ENCODE assay signal across 20 cellular contexts in genomic region chr14:74683406-74683805, GRCh38. TPM values are rescaled to one million over a fixed set of nuclear protein-coding genes. Genes with fewer than 3 reads are reported as not detected.
DNase-seq lines count a peak whose midpoint lies in the region; ATAC-seq, FAIRE-seq and TF ChIP-seq lines count a peak whose summit lies in the region.
"Had no signal": no experiment of that assay in that cellular context is flagged by ENCODE, and none has a peak within 500 bp of the region (broad histone marks: within the 10 kb centered on the region; RNA-seq: fewer than 3 reads in every experiment).

No MANE protein-coding gene starts in this region.

- no peaks in the 10 kb centered on the region for H3K9me3 Mint-ChIP-seq in CD4-positive, alpha-beta T cell
- H3K9me3 Mint-ChIP-seq in activated CD4-positive, alpha-beta memory T cell treated with anti-CD3 and anti-CD28 coated beads for 36 hours = no peaks in the 10 kb centered on the region
- H3K9me3 Mint-ChIP-seq in naive B cell = no peaks in the 10 kb centered on the region
- no peaks in the 10 kb centered on the region for H3K9me3 Mint-ChIP-seq in activated CD4-positive, alpha-beta T cell treated with anti-CD3 and anti-CD28 coated beads for 36 hours (ENCODE audit: low read depth)

- peaks cover 90% of the 10 kb centered on the region for H3K36me3 Mint-ChIP-seq in CD4-positive, alpha-beta T cell (ENCODE audit: low read depth)
- H3K36me3 Mint-ChIP-seq in activated CD4-positive, alpha-beta memory T cell treated with anti-CD3 and anti-CD28 coated beads for 36 hours = peaks cover 11% of the 10 kb centered on the region
- peaks cover 4 to 9% of the 10 kb centered on the region in 2 donors for H3K36me3 Mint-ChIP-seq in naive B cell
- peaks cover 31% of the 10 kb centered on the region for H3K36me3 Mint-ChIP-seq in activated CD4-positive, alpha-beta T cell treated with anti-CD3 and anti-CD28 coated beads for 36 hours (ENCODE audit: low read depth)

- no peak for DNase-seq in CD4-positive, alpha-beta T cell
- DNase-seq in HTR-8/SVneo (ENCODE audit: insufficient read length, low spot score) = no peak
- no peak for DNase-seq in activated CD4-positive, alpha-beta memory T cell treated with anti-CD3 and anti-CD28 coated beads for 36 hours
- DNase-seq in naive B cell = no peak
- no peak for DNase-seq in SW480 (ENCODE audit: low spot score)
- no peak for DNase-seq in activated CD4-positive, CD25-positive, alpha-beta regulatory T cell (lab: John Stamatoyannopoulos, UW)
- no peak for DNase-seq in activated CD4-positive, alpha-beta T cell treated with anti-CD3 and anti-CD28 coated beads for 36 hours
- DNase-seq in left ventricle myocardium inferior = no peak
- DNase-seq: activated CD4-positive, alpha-beta T cell treated with anti-CD3 and anti-CD28 coated beads, Interleukin-2, amount 50 U/mL, for 1 hour; activated naive CD4-positive, alpha-beta T cell treated with Interleukin-2 at 50 U/mL for 16 hours; effector memory CD4-positive, alpha-beta T cell; HCEC 1CT; NCI-H1436 treated with DMSO at 0.1 percent for 48 hours; NCI-H524 treated with DMSO at 0.1 percent for 48 hours; stimulated activated CD4-positive, alpha-beta T cell treated with anti-CD3 and anti-CD28 coated beads, Interleukin-2, amount 100 ng/mL, for 24 hours; stimulated activated naive CD4-positive, alpha-beta T cell treated with Interleukin-2 at 50 U/mL for 16 hours; tibial artery had no signal

- H3K36me3 ChIP-seq in left ventricle myocardium inferior = peaks cover 42% of the 10 kb centered on the region

- H3K4me1 Mint-ChIP-seq in CD4-positive, alpha-beta T cell (ENCODE audit: low read depth) = peaks cover 27% of the 10 kb centered on the region
- H3K4me1 Mint-ChIP-seq in activated CD4-positive, alpha-beta memory T cell treated with anti-CD3 and anti-CD28 coated beads for 36 hours (ENCODE audit: low read depth) = no peaks in the 10 kb centered on the region
- peaks cover 28 to 31% (median 29%) of the 10 kb centered on the region in 3 donors for H3K4me1 Mint-ChIP-seq in naive B cell
- peaks cover 19% of the 10 kb centered on the region for H3K4me1 Mint-ChIP-seq in activated CD4-positive, alpha-beta T cell treated with anti-CD3 and anti-CD28 coated beads for 36 hours

- FAIRE-seq in HTR-8/SVneo (lab: Jason Lieb, UNC) = peak; percentile 69
- FAIRE-seq: GM18507 had no signal

- CTCF ChIA-PET in CD4-positive, alpha-beta T cell (lab: Charles Lee) = no interaction called here
- CTCF ChIA-PET in activated CD4-positive, alpha-beta memory T cell treated with anti-CD3 and anti-CD28 coated beads for 36 hours (lab: Charles Lee) = interaction anchor here (1.0 kb wide), 1 partner anchor 75 kb away, joined by 3 read pairs; no protein-coding TSS in a partner anchor
- CTCF ChIA-PET in activated CD4-positive, alpha-beta T cell treated with anti-CD3 and anti-CD28 coated beads for 36 hours (lab: Charles Lee) = interaction anchor here (1.3 kb wide), 1 partner anchor 177 kb away, joined by 3 read pairs; no protein-coding TSS in a partner anchor

- POLR2A ChIA-PET in CD4-positive, alpha-beta T cell (lab: Charles Lee) = no interaction called here
- POLR2A ChIA-PET in activated CD4-positive, alpha-beta memory T cell treated with anti-CD3 and anti-CD28 coated beads for 36 hours (lab: Charles Lee) = no interaction called here
- POLR2A ChIA-PET in activated CD4-positive, alpha-beta T cell treated with anti-CD3 and anti-CD28 coated beads for 36 hours (lab: Charles Lee) = no interaction called here

- no peak overlapping the region for H3K4me3 Mint-ChIP-seq in CD4-positive, alpha-beta T cell
- no peak overlapping the region for H3K4me3 Mint-ChIP-seq in activated CD4-positive, alpha-beta memory T cell treated with anti-CD3 and anti-CD28 coated beads for 36 hours
- H3K4me3 Mint-ChIP-seq in naive B cell = peak overlapping the region in 6 of 8 donors; percentile 16 to 85 (median 68)
- H3K4me3 Mint-ChIP-seq in activated CD4-positive, alpha-beta T cell treated with anti-CD3 and anti-CD28 coated beads for 36 hours = no peak overlapping the region

- peaks cover 21% of the 10 kb centered on the region for H3K4me1 ChIP-seq in left ventricle myocardium inferior
- H3K4me1 ChIP-seq: prostate gland had no signal

- H3K9me3 ChIP-seq in CD4-positive, alpha-beta T cell (ENCODE audit: control insufficient read depth, low read length) = no peaks in the 10 kb centered on the region
- H3K9me3 ChIP-seq in left ventricle myocardium inferior (replicated peaks) = no peaks in the 10 kb centered on the region
- H3K9me3 ChIP-seq: prostate gland, tibial artery had no signal

- intact Hi-C loops in CD4-positive, alpha-beta T cell (cut with DNase I, micrococcal nuclease) = no loop called here
- intact Hi-C loops in activated CD4-positive, alpha-beta memory T cell treated with anti-CD3 and anti-CD28 coated beads for 36 hours (cut with micrococcal nuclease) = no loop called here
- intact Hi-C loops in activated CD4-positive, alpha-beta T cell treated with anti-CD3 and anti-CD28 coated beads for 36 hours (cut with DNase I, micrococcal nuclease) = no loop called here
- intact Hi-C loops in left ventricle myocardium inferior (cut with micrococcal nuclease) = no loop called here

- no peaks in the 10 kb centered on the region for H3K27me3 ChIP-seq in CD4-positive, alpha-beta T cell (ENCODE audit: control insufficient read depth, insufficient read depth, low read length)
- no peaks in the 10 kb centered on the region for H3K27me3 ChIP-seq in left ventricle myocardium inferior (ENCODE audit: low read depth)
- H3K27me3 ChIP-seq: tibial artery had no signal

- no peaks in the 10 kb centered on the region for H3K27me3 Mint-ChIP-seq in CD4-positive, alpha-beta T cell
- H3K27me3 Mint-ChIP-seq in activated CD4-positive, alpha-beta memory T cell treated with anti-CD3 and anti-CD28 coated beads for 36 hours = no peaks in the 10 kb centered on the region
- no peaks in the 10 kb centered on the region for H3K27me3 Mint-ChIP-seq in naive B cell
- H3K27me3 Mint-ChIP-seq in activated CD4-positive, alpha-beta T cell treated with anti-CD3 and anti-CD28 coated beads for 36 hours = no peaks in the 10 kb centered on the region

- no peak overlapping the region for H3K4me3 ChIP-seq in left ventricle myocardium inferior
- H3K4me3 ChIP-seq: prostate gland, skin epidermis, tibial artery had no signal

- no peak for ATAC-seq in CD4-positive, alpha-beta T cell (ENCODE audit: poor library complexity)
- no peak for ATAC-seq in naive B cell (ENCODE audit: low read depth in 2 of 2)
- ATAC-seq in activated CD4-positive, alpha-beta T cell treated with anti-CD3 and anti-CD28 coated beads for 36 hours = no peak

- peak overlapping the region; percentile 75 for H3K27ac Mint-ChIP-seq in CD4-positive, alpha-beta T cell
- peak overlapping the region; percentile 6 for H3K27ac Mint-ChIP-seq in activated CD4-positive, alpha-beta memory T cell treated with anti-CD3 and anti-CD28 coated beads for 36 hours
- peak overlapping the region; percentile 46 to 92 (median 72) for H3K27ac Mint-ChIP-seq in naive B cell
- H3K27ac Mint-ChIP-seq in activated CD4-positive, alpha-beta T cell treated with anti-CD3 and anti-CD28 coated beads for 36 hours = no peak overlapping the region

- TF ChIP-seq CTCF in CD4-positive, alpha-beta T cell (IDR thresholded peaks at IDR 0.05) = no peak
- no peak for TF ChIP-seq CTCF in left ventricle myocardium inferior (IDR thresholded peaks at IDR 0.05; ENCODE audit: borderline replicate concordance)

- H3K27ac ChIP-seq in CD4-positive, alpha-beta T cell (ENCODE audit: low read depth, low read length) = no peak overlapping the region
- no peak overlapping the region for H3K27ac ChIP-seq in left ventricle myocardium inferior (replicated peaks)
- H3K27ac ChIP-seq: prostate gland, tibial artery had no signal

RNA-seq across cellular contexts. Expression of gene AREL1, which starts 29.5 kb away (rescaled TPM):
- 10 to 100 TPM; 30.6 to 35.9 TPM for total RNA-seq in CD4-positive, alpha-beta T cell
- total RNA-seq in activated CD4-positive, alpha-beta memory T cell treated with anti-CD3 and anti-CD28 coated beads for 36 hours = 10 to 100 TPM; 31.9 to 34.6 TPM
- polyA plus RNA-seq in naive B cell (ENCODE audit: low read depth in 6 of 6) = 10 to 100 TPM in 5 of 6 donors, 1 to 10 TPM in 1; 8.1 to 16.1 (median 13.6) TPM
- 10 to 100 TPM; 31.3 to 35.6 TPM for total RNA-seq in activated CD4-positive, alpha-beta T cell treated with anti-CD3 and anti-CD28 coated beads for 36 hours
- total RNA-seq in left ventricle myocardium inferior = 23.7 TPM

RNA-seq across cellular contexts. Expression of gene FCF1, which starts 29.5 kb away (rescaled TPM):
- total RNA-seq in CD4-positive, alpha-beta T cell = 10 to 100 TPM; 31.9 to 32.9 TPM
- total RNA-seq in activated CD4-positive, alpha-beta memory T cell treated with anti-CD3 and anti-CD28 coated beads for 36 hours = 10 to 100 TPM; 72.1 to 72.5 TPM
- polyA plus RNA-seq in naive B cell (ENCODE audit: low read depth in 6 of 6) = 10 to 100 TPM; 28.3 to 42.3 (median 33.8) TPM
- total RNA-seq in activated CD4-positive, alpha-beta T cell treated with anti-CD3 and anti-CD28 coated beads for 36 hours = 100 to 1,000 TPM in 1 of 2 experiments, 10 to 100 TPM in 1; 87.7 to 112 TPM
- total RNA-seq in left ventricle myocardium inferior = 42.7 TPM

Comparison
In these comparisons a context has a peak if more than half of its experiments do, and no peak if none do; other contexts are left out.
1. H3K4me3 Mint-ChIP-seq: peak in naive B cell (6 of 8); none in CD4-positive, alpha-beta T cell (single experiment), activated CD4-positive, alpha-beta memory T cell treated with anti-CD3 and anti-CD28 coated beads for 36 hours (single experiment) and activated CD4-positive, alpha-beta T cell treated with anti-CD3 and anti-CD28 coated beads for 36 hours (single experiment).